In the genomic region with DNA sequence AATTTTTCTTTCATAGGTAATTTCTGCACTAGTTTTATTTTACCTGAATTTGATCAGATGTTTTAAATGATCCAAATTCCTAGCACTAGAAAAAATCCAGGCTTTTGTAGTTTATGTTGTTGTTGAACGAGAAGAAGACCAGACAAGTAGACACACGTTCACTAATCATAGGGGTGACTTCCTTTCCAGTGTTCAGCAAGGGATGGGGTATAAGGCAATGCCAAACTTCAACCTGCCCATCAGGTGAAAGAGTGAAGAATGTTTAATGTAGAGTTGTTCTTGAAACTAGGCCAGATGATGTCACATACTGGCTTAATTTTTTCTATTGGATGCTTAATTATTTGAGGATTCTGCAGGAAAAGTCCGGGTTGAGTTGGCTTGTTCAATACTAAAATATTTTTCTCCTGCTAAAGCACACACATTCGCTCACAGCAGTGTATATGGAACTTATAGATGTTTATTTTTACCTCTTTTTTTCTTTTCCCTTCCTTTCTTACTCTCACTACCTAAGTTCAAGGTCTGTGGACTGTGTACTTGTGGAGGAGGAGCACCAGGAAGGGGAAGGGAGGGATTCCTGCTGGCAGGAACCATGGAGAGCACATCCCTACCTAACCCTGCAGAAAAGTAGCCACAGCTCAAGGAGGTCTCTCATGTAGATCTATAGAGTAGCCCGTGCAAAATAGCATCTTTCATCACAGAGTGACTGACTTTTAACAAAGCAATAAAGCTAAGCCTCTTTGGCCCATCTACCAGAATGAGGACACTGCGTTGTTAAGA, we compare ENCODE assay signal across 25 cellular contexts.
"Had no signal": no experiment of that assay in that cellular context is flagged by ENCODE, and none has a peak within 500 bp of the region (broad histone marks: within the 10 kb centered on the region; RNA-seq: fewer than 3 reads in every experiment).

No MANE protein-coding gene starts in this region.

- H3K27me3 ChIP-seq: colonic mucosa, gastroesophageal sphincter, hepatocyte, neutrophil, ovary had no signal

- H3K36me3 ChIP-seq: colonic mucosa, gastroesophageal sphincter, neutrophil, ovary, thoracic aorta had no signal

- ATAC-seq: activated naive CD4-positive, alpha-beta T cell treated with anti-CD3 and anti-CD28 coated beads, Interleukin-2, amount 50 U/mL, for 72 hours; activated T-cell treated with anti-CD3 and anti-CD28 coated beads, Interleukin-2, amount 50 U/mL, for 72 hours; effector memory CD8-positive, alpha-beta T cell; gastroesophageal sphincter; left cardiac atrium; left ventricle myocardium superior; sciatic nerve; stimulated activated naive CD8-positive, alpha-beta T cell treated with anti-CD3 and anti-CD28 coated beads, Interleukin-15, Interleukin-2, amounts not matched to agents 100 U/mL and 50 U/mL, for 24 hours had no signal

- H3K27ac ChIP-seq: colonic mucosa, gastroesophageal sphincter, hepatocyte, neutrophil, ovary, thoracic aorta, VCaP had no signal

- H2AFZ ChIP-seq: hepatocyte had no signal

- H3K9me3 ChIP-seq: colonic mucosa, gastroesophageal sphincter, neutrophil, ovary, thoracic aorta had no signal

- H3K4me1 ChIP-seq: colonic mucosa, gastroesophageal sphincter had no signal

- DNase-seq: activated CD4-positive, alpha-beta T cell treated with anti-CD3 and anti-CD28 coated beads for 4 hours; activated CD4-positive, alpha-beta T cell treated with anti-CD3 and anti-CD28 coated beads, Interleukin-2, amount 50 U/mL, for 4 hours; activated naive CD4-positive, alpha-beta T cell; activated T-cell treated with anti-CD3 and anti-CD28 coated beads for 4 hours; activated T-cell treated with anti-CD3 and anti-CD28 coated beads, Interleukin-2, amount 50 U/mL, for 72 hours; colonic mucosa; effector memory CD8-positive, alpha-beta T cell; islet precursor cell; left cardiac atrium; left ventricle myocardium superior; naive B cell; nephron progenitor cell; ovary; stimulated activated CD4-positive, alpha-beta T cell treated with anti-CD3 and anti-CD28 coated beads, Interleukin-12 subunit alpha, Interleukin-12 subunit beta, amount 100 ng/mL, for 4 hours; stimulated activated CD4-positive, alpha-beta T cell treated with anti-CD3 and anti-CD28 coated beads, Interleukin-4, amount 100 ng/mL, for 1 hour; stimulated activated naive CD8-positive, alpha-beta T cell treated with anti-CD3 and anti-CD28 coated beads, Interleukin-15, Interleukin-2, amounts not matched to agents 100 U/mL and 50 U/mL, for 24 hours; trophoblast cell had no signal

- H3K4me3 ChIP-seq: colonic mucosa, gastroesophageal sphincter, hepatocyte, ovary, skin epidermis, thoracic aorta had no signal

- H3K79me2 ChIP-seq: hepatocyte had no signal

- H3K4me2 ChIP-seq: hepatocyte had no signal
